Comparison of ENCODE assay signal across 1 cellular context in genomic region chr2:39468574-39469331, GRCh38.
TF ChIP-seq lines count a peak whose summit lies in the region.

No MANE protein-coding gene starts in this region.

TF ChIP-seq in SK-N-SH, 30 proteins besides CTCF, POLR2A, EP300 and RAD21 (continued from another document):
- TF ChIP-seq PBX3 (IDR thresholded peaks at IDR 0.05) (peak; percentile 14; the same call in 1 of the 2 replicates), ZBTB33 (IDR thresholded peaks at IDR 0.05; ENCODE audit: borderline replicate concordance, low read depth) (no peak), USF2 (IDR thresholded peaks at IDR 0.05; ENCODE audit: borderline replicate concordance, low read depth, low read length) (no peak), RXRA (IDR thresholded peaks at IDR 0.05; ENCODE audit: borderline replicate concordance, low read depth) (no peak)
